In genomic region chr5:72847989-72848473, GRCh38 we compare ENCODE assay signal across 8 cellular contexts. TPM values are rescaled to one million over a fixed set of nuclear protein-coding genes. Genes with fewer than 3 reads are reported as not detected.
A peak's percentile ranks its signal among the peaks of the same experiment; 100 is the strongest.
DNase-seq lines count a peak whose midpoint lies in the region; ATAC-seq and TF ChIP-seq lines count a peak whose summit lies in the region.

No MANE protein-coding gene starts in this region.

- POLR2A ChIA-PET in activated B cell treated with CpG ODN at 0.5 μM for 24 hours (lab: Charles Lee) = interaction anchor here (0.9 to 3.7 kb wide), 6 partner anchors 22 to 543 kb away, joined by 3 to 64 read pairs (median 4); partner anchors contain the start of genes FCHO2, MRPS27, PTCD2 and TNPO1

- H3K4me3 Mint-ChIP-seq in activated B cell treated with CpG ODN at 0.5 μM for 24 hours = peak overlapping the region; percentile 96

- H3K27me3 Mint-ChIP-seq in activated B cell treated with CpG ODN at 0.5 μM for 24 hours = no peaks in the 10 kb centered on the region

- H3K9me3 Mint-ChIP-seq in activated B cell treated with CpG ODN at 0.5 μM for 24 hours = no peaks in the 10 kb centered on the region

- peak; percentile 73 for ATAC-seq in GM18861 (IDR thresholded peaks at IDR 0.05; ENCODE audit: unreplicated experiment)
- ATAC-seq in HG03095 (IDR thresholded peaks at IDR 0.05; ENCODE audit: unreplicated experiment) = peak; percentile 76
- ATAC-seq in activated B cell treated with CpG ODN at 0.5 μM for 24 hours (ENCODE audit: low read depth) = peak; percentile 73

- DNase-seq in ACHN (peak; percentile 87), NCI-H2171 treated with DMSO at 0.1 percent for 48 hours (lab: John Stamatoyannopoulos, UW) (peak; percentile 80), activated B cell treated with CpG ODN at 0.5 μM for 24 hours (peak; percentile 82), caudate nucleus (lab: John Stamatoyannopoulos, UW) (peak in 60 of 61 donors; percentile 38 to 93 (median 84)), iris pigment epithelial cell (ENCODE audit: low read depth) (peak; percentile 96), spleen (peak; percentile 97)

- 0 to 1% (median 0%) methylated on average over 11 to 32 of the region's 32 CpGs for WGBS in spleen, 5 donors

- H3K27me3 ChIP-seq in spleen (replicated peaks in 1 of 7) = no peaks in the 10 kb centered on the region

- H3K27ac ChIP-seq in caudate nucleus (ENCODE audit: low read depth, low read length) (peak overlapping the region; percentile 91), spleen (peak overlapping the region; percentile 89 to 97 (median 94))

- CTCF ChIA-PET in activated B cell treated with CpG ODN at 0.5 μM for 24 hours (lab: Charles Lee) = interaction anchor here (0.7 to 4.1 kb wide), 3 partner anchors 9 to 30 kb away, joined by 3 to 22 read pairs (median 3); partner anchors contain the start of gene TNPO1

- H3K4me1 ChIP-seq in spleen = peaks cover 33 to 93% (median 70%) of the 10 kb centered on the region in 6 donors

- peaks cover 29% of the 10 kb centered on the region for H3K36me3 Mint-ChIP-seq in activated B cell treated with CpG ODN at 0.5 μM for 24 hours (ENCODE audit: low read depth)

- peak; percentile 32 to 87 (median 37) for TF ChIP-seq POLR2A in spleen (IDR thresholded peaks at IDR 0.05)

- peaks cover 0 to 19% (median 6%) of the 10 kb centered on the region in 6 donors for H3K36me3 ChIP-seq in spleen

- H3K4me1 Mint-ChIP-seq in activated B cell treated with CpG ODN at 0.5 μM for 24 hours = peaks cover 56% of the 10 kb centered on the region

- in situ Hi-C loops in ACHN (cut with HindIII; ENCODE audit: low pct_ligation_motif_present, low pct_unique_long_range_greater_than_20kb, low sequenced_read_pairs) = no loop called here

- TF ChIP-seq CTCF in activated B cell treated with CpG ODN at 0.5 μM for 24 hours (IDR thresholded peaks at IDR 0.05) (no peak), spleen (IDR thresholded peaks at IDR 0.05 in 8 of 11, conservative IDR thresholded peaks at IDR 0.05 in 3 of 11) (peak in 6 of 11 experiments; percentile 4 to 39 (median 30))

- H3K4me3 ChIP-seq in spleen = peak overlapping the region; percentile 79 to 97 (median 94)

- H3K9me3 ChIP-seq in spleen = no peaks in the 10 kb centered on the region

- intact Hi-C loops in activated B cell treated with CpG ODN at 0.5 μM for 24 hours (cut with micrococcal nuclease) = loop anchor here (1.0 to 10.0 kb wide), 6 partner anchors 32 to 541 kb away; partner anchors contain the start of genes MRPS27, PTCD2 and TNPO1
- intact Hi-C loops in spleen (cut with DNase I; ENCODE audit: low total_unique reads) = no loop called here

- H3K27ac Mint-ChIP-seq in activated B cell treated with CpG ODN at 0.5 μM for 24 hours = peak overlapping the region; percentile 96

RNA-seq across cellular contexts. Expression of gene TNPO1, which starts 31.6 kb away (rescaled TPM):
- total RNA-seq in activated B cell treated with CpG ODN at 0.5 μM for 24 hours (89.6 and 109 TPM in 2 replicates), spleen (100 to 1,000 TPM in 3 of 7 donors, 10 to 100 TPM in 4; 77.1 to 192 (median 94.6) TPM)
- 10 to 100 TPM in 1 of 3 donors, 1 to 10 TPM in 2; 5.7 to 11.5 (median 8.7) TPM for polyA plus RNA-seq in spleen

Comparison
In these comparisons a context has a peak if more than half of its experiments do, and no peak if none do; other contexts are left out.
1. Peak in every context shown above with its lines: DNase-seq, ATAC-seq, H3K4me3 ChIP-seq and H3K27ac ChIP-seq.